In genomic region chr12:45183263-45183662, GRCh38 we compare ENCODE assay signal across 12 cellular contexts. TPM values are rescaled to one million over a fixed set of nuclear protein-coding genes. Genes with fewer than 3 reads are reported as not detected.
A peak's percentile ranks its signal among the peaks of the same experiment; 100 is the strongest.
DNase-seq lines count a peak whose midpoint lies in the region; ATAC-seq and TF ChIP-seq lines count a peak whose summit lies in the region.
"Had no signal": no experiment of that assay in that cellular context is flagged by ENCODE, and none has a peak within 500 bp of the region (broad histone marks: within the 10 kb centered on the region; RNA-seq: fewer than 3 reads in every experiment).

No MANE protein-coding gene starts in this region.

- peak overlapping the region in 1 of 5 experiments; percentile 0 for H3K4me3 Mint-ChIP-seq in brain
- H3K4me3 Mint-ChIP-seq: memory B cell had no signal

- H3K4me2 ChIP-seq in mesenchymal stem cell (ENCODE audit: low read length, poor library complexity, severe bottlenecking): no peak overlapping the region

- H3K9me3 ChIP-seq in mesenchymal stem cell (ENCODE audit: control insufficient read depth, low read length): peaks cover 15% of the 10 kb centered on the region

- no peak overlapping the region for H3K4ac ChIP-seq in mesenchymal stem cell (ENCODE audit: low read depth in 1 of 2, low read length in 2 of 2)

- TF ChIP-seq CTCF in BJ (IDR thresholded peaks at IDR 0.05; ENCODE audit: insufficient read depth, low read depth, low read length): peak; percentile 53
- peak; percentile 47 to 63 for TF ChIP-seq CTCF in brain (conservative IDR thresholded peaks at IDR 0.05)

- H2AFZ ChIP-seq in mesenchymal stem cell (ENCODE audit: low read depth, low read length): no peak overlapping the region

- H2BK120ac ChIP-seq in mesenchymal stem cell (ENCODE audit: low read depth, low read length): no peak overlapping the region

- H3K18ac ChIP-seq in mesenchymal stem cell (ENCODE audit: low read depth in 1 of 2, low read length in 2 of 2): no peak overlapping the region

- peaks cover 10% of the 10 kb centered on the region for H3K4me1 Mint-ChIP-seq in brain

- peak overlapping the region; percentile 56 for H3K9ac ChIP-seq in mesenchymal stem cell (ENCODE audit: low read length)

- no peak overlapping the region for H3K27ac ChIP-seq in mesenchymal stem cell (ENCODE audit: low read length, poor library complexity, severe bottlenecking)

- H3K27me3 ChIP-seq in BJ (ENCODE audit: control insufficient read depth, insufficient read depth, low read length) (no peaks in the 10 kb centered on the region), mesenchymal stem cell (ENCODE audit: control insufficient read depth in 1 of 2, insufficient read depth in 1 of 2, low read length in 2 of 2) (no peaks in the 10 kb centered on the region)

- CTCF ChIA-PET in BJ (lab: Yijun Ruan, JAX): interaction anchor here (0.6 to 5.3 kb wide), 11 partner anchors 10 to 360 kb away, joined by 3 to 42 read pairs (median 4); no protein-coding TSS in a partner anchor

- no CpG with 5 or more reads among the region's 2 CpGs for WGBS in mesenchymal stem cell

- H3K14ac ChIP-seq in mesenchymal stem cell (ENCODE audit: low read length in 2 of 2): no peak overlapping the region

- peaks cover 8% of the 10 kb centered on the region for H3K36me3 Mint-ChIP-seq in brain

- H3K9me3 Mint-ChIP-seq in brain: peaks cover 6 to 15% (median 13%) of the 10 kb centered on the region in 5 experiments

- ATAC-seq in GM18520 (IDR thresholded peaks at IDR 0.05; ENCODE audit: unreplicated experiment): no peak

- H3K36me3 ChIP-seq in BJ (ENCODE audit: control insufficient read depth, insufficient read depth, low read length) (no peaks in the 10 kb centered on the region), mesenchymal stem cell (ENCODE audit: control insufficient read depth in 1 of 2, insufficient read depth in 2 of 2, low read depth in 1 of 2, low read length in 2 of 2) (no peaks in the 10 kb centered on the region)

- no peak overlapping the region for H2BK15ac ChIP-seq in mesenchymal stem cell (ENCODE audit: low read depth, poor library complexity, severe bottlenecking)

- no peaks in the 10 kb centered on the region for H3K79me1 ChIP-seq in mesenchymal stem cell (replicated peaks; ENCODE audit: low read length, poor library complexity, severe bottlenecking)

- H4K91ac ChIP-seq in mesenchymal stem cell (ENCODE audit: low read length): no peak overlapping the region

- no peak overlapping the region for H3K4me3 ChIP-seq in BJ (ENCODE audit: low read depth, low read length)
- H3K4me3 ChIP-seq in mesenchymal stem cell (ENCODE audit: insufficient read depth in 1 of 2, low read depth in 1 of 2, low read length in 2 of 2): no peak overlapping the region

- H3K4me1 ChIP-seq in mesenchymal stem cell (ENCODE audit: control insufficient read depth, insufficient read depth, low read depth, low read length): no peaks in the 10 kb centered on the region

- H3K27me3 Mint-ChIP-seq in brain: no peaks in the 10 kb centered on the region
- H3K27me3 Mint-ChIP-seq: memory B cell had no signal

- no peak overlapping the region for H2BK5ac ChIP-seq in mesenchymal stem cell (ENCODE audit: low read depth, low read length, poor library complexity, severe bottlenecking)

- H3K27ac Mint-ChIP-seq in brain: peak overlapping the region in 1 of 5 experiments; percentile 5

- H4K8ac ChIP-seq in mesenchymal stem cell (ENCODE audit: low read length): no peak overlapping the region

- POLR2A ChIA-PET in BJ (lab: Charles Lee): interaction anchor here (0.7 kb wide), 1 partner anchor 17 kb away, joined by 3 read pairs; no protein-coding TSS in a partner anchor

- H3K23ac ChIP-seq in mesenchymal stem cell (ENCODE audit: low read length in 2 of 2): no peak overlapping the region

- DNase-seq in BJ (ENCODE audit: low read depth) (no peak), KBM-7 (peak; percentile 19), mesenchymal stem cell (peak; percentile 18), NCI-H2196 (lab: John Stamatoyannopoulos, UW; ENCODE audit: unreplicated experiment) (no peak), NCI-H187 treated with DMSO at 0.1 percent for 48 hours (lab: John Stamatoyannopoulos, UW) (no peak), NCI-H2196 treated with DMSO at 0.1 percent for 48 hours (lab: John Stamatoyannopoulos, UW; ENCODE audit: unreplicated experiment) (no peak)
- DNase-seq: aorta, GF-D8, T-helper 1 cell had no signal

- H2BK12ac ChIP-seq in mesenchymal stem cell (ENCODE audit: low read length in 2 of 2): no peak overlapping the region

- in situ Hi-C loops in KBM-7 (cut with MboI; ENCODE audit: low pct_unique_long_range_greater_than_20kb, low sequenced_read_pairs): no loop called here

- H2AK5ac ChIP-seq in mesenchymal stem cell (ENCODE audit: low read length, severe bottlenecking): no peak overlapping the region

RNA-seq across cellular contexts. Expression of gene ANO6, which starts 32.6 kb away (rescaled TPM):
- 45.8 and 72.3 TPM in 2 replicates for polyA plus RNA-seq in BJ (2011; rRNA removed)
- 43.7 and 44.7 TPM in 2 replicates for polyA minus RNA-seq in BJ (2011; rRNA and poly(A)+ RNA removed)
- 16.5 TPM for polyA plus RNA-seq in brain (ENCODE audit: insufficient read depth, low read depth, low replicate concordance)
- polyA plus RNA-seq in mesenchymal stem cell (2013, experiment 1 of 2): 51.1 TPM
- polyA plus RNA-seq in mesenchymal stem cell (2013, experiment 2 of 2): 50.0 TPM

Comparison
In these comparisons a context has a peak if more than half of its experiments do, and no peak if none do; other contexts are left out.
1. DNase-seq: peak in KBM-7 (single experiment) and mesenchymal stem cell (single experiment); none in BJ (single experiment), NCI-H2196 (single experiment), NCI-H187 treated with DMSO at 0.1 percent for 48 hours (single experiment) and NCI-H2196 treated with DMSO at 0.1 percent for 48 hours (single experiment).